In genomic region chr18:79720359-79720733, GRCh38 we compare ENCODE assay signal across 23 cellular contexts. TPM values are rescaled to one million over a fixed set of nuclear protein-coding genes. Genes with fewer than 3 reads are reported as not detected.
DNase-seq lines count a peak whose midpoint lies in the region; ATAC-seq and TF ChIP-seq lines count a peak whose summit lies in the region.
"Had no signal": no experiment of that assay in that cellular context is flagged by ENCODE, and none has a peak within 500 bp of the region (broad histone marks: within the 10 kb centered on the region; RNA-seq: fewer than 3 reads in every experiment).

No MANE protein-coding gene starts in this region.

- H3K27me3 ChIP-seq in CD4-positive, alpha-beta T cell (ENCODE audit: control insufficient read depth, insufficient read depth, low read length): no peaks in the 10 kb centered on the region
- H3K27me3 ChIP-seq: gastrocnemius medialis, Peyer's patch had no signal

- peaks cover 86% of the 10 kb centered on the region for H3K36me3 Mint-ChIP-seq in CD4-positive, alpha-beta T cell (ENCODE audit: low read depth)

- no peak overlapping the region for H3K27ac ChIP-seq in CD4-positive, alpha-beta T cell (ENCODE audit: low read depth, low read length)
- H3K27ac ChIP-seq: 22Rv1, gastrocnemius medialis, Peyer's patch had no signal

- CTCF ChIA-PET in CD4-positive, alpha-beta T cell (lab: Charles Lee): no interaction called here

- intact Hi-C loops in CD4-positive, alpha-beta T cell (cut with DNase I, micrococcal nuclease): no loop called here

- H3K27me3 Mint-ChIP-seq in CD4-positive, alpha-beta T cell: no peaks in the 10 kb centered on the region
- H3K27me3 Mint-ChIP-seq: activated B cell treated with CpG ODN at 0.5 μM for 24 hours, IgD-negative memory B cell had no signal

- POLR2A ChIA-PET in CD4-positive, alpha-beta T cell (lab: Charles Lee): no interaction called here

- no peak for ATAC-seq in CD4-positive, alpha-beta T cell (ENCODE audit: poor library complexity)
- ATAC-seq in GM21367 (IDR thresholded peaks at IDR 0.05; ENCODE audit: unreplicated experiment): no peak
- ATAC-seq: gastrocnemius medialis had no signal

- H3K4me3 Mint-ChIP-seq in CD4-positive, alpha-beta T cell: no peak overlapping the region
- H3K4me3 Mint-ChIP-seq: activated B cell treated with CpG ODN at 0.5 μM for 24 hours, IgD-negative memory B cell had no signal

- DNase-seq in DMS 273 (lab: John Stamatoyannopoulos, UW; ENCODE audit: unreplicated experiment) (peak; percentile 16), DMS 273 treated with DMSO at 0.1 percent for 48 hours (lab: John Stamatoyannopoulos, UW) (no peak), RKO (ENCODE audit: low spot score) (peak; percentile 75), dermis blood vessel endothelial cell (peak; percentile 14), SHP77 treated with DMSO at 0.1 percent for 48 hours (lab: John Stamatoyannopoulos, UW) (no peak), foreskin melanocyte (no peak)
- no peak for DNase-seq in CD4-positive, alpha-beta T cell
- DNase-seq: activated B cell treated with CpG ODN at 0.5 μM for 24 hours; AML-193; anterior cingulate cortex; caudate nucleus; COR-L47; EL; gastrocnemius medialis; NCI-H187 treated with DMSO at 0.1 percent for 48 hours; NCI-H446; NK-92 treated with Interleukin-12 subunit alpha and Interleukin-12 subunit beta, amount 100 ng/mL, for 24 hours; nucleus accumbens; Peyer's patch; retina had no signal

- no peaks in the 10 kb centered on the region for H3K4me1 Mint-ChIP-seq in CD4-positive, alpha-beta T cell (ENCODE audit: low read depth)
- H3K4me1 Mint-ChIP-seq: activated B cell treated with CpG ODN at 0.5 μM for 24 hours, IgD-negative memory B cell had no signal

- H3K9me3 ChIP-seq in CD4-positive, alpha-beta T cell (ENCODE audit: control insufficient read depth, low read length): no peaks in the 10 kb centered on the region
- H3K9me3 ChIP-seq: gastrocnemius medialis, Peyer's patch had no signal

- H3K9me3 Mint-ChIP-seq in CD4-positive, alpha-beta T cell: no peaks in the 10 kb centered on the region
- H3K9me3 Mint-ChIP-seq: activated B cell treated with CpG ODN at 0.5 μM for 24 hours, IgD-negative memory B cell had no signal

- no peak for TF ChIP-seq CTCF in CD4-positive, alpha-beta T cell (IDR thresholded peaks at IDR 0.05)

- H3K27ac Mint-ChIP-seq in CD4-positive, alpha-beta T cell: peak overlapping the region; percentile 33
- H3K27ac Mint-ChIP-seq: activated B cell treated with CpG ODN at 0.5 μM for 24 hours, IgD-negative memory B cell had no signal

RNA-seq across cellular contexts. Expression of gene CTDP1, which starts 40.7 kb away (rescaled TPM):
- total RNA-seq in CD4-positive, alpha-beta T cell: 10 to 100 TPM; 69.0 to 79.6 TPM
- total RNA-seq in dermis blood vessel endothelial cell: 31.1 and 38.0 TPM in 2 replicates

Comparison
In these comparisons a context has a peak if more than half of its experiments do, and no peak if none do; other contexts are left out.
1. DNase-seq: peak in DMS 273 (single experiment), RKO (single experiment) and dermis blood vessel endothelial cell (single experiment); none in DMS 273 treated with DMSO at 0.1 percent for 48 hours (single experiment), CD4-positive, alpha-beta T cell (0 of 10), SHP77 treated with DMSO at 0.1 percent for 48 hours (single experiment) and foreskin melanocyte (single experiment).